ENCODE assay signal across 1 cellular context in the genomic region with DNA sequence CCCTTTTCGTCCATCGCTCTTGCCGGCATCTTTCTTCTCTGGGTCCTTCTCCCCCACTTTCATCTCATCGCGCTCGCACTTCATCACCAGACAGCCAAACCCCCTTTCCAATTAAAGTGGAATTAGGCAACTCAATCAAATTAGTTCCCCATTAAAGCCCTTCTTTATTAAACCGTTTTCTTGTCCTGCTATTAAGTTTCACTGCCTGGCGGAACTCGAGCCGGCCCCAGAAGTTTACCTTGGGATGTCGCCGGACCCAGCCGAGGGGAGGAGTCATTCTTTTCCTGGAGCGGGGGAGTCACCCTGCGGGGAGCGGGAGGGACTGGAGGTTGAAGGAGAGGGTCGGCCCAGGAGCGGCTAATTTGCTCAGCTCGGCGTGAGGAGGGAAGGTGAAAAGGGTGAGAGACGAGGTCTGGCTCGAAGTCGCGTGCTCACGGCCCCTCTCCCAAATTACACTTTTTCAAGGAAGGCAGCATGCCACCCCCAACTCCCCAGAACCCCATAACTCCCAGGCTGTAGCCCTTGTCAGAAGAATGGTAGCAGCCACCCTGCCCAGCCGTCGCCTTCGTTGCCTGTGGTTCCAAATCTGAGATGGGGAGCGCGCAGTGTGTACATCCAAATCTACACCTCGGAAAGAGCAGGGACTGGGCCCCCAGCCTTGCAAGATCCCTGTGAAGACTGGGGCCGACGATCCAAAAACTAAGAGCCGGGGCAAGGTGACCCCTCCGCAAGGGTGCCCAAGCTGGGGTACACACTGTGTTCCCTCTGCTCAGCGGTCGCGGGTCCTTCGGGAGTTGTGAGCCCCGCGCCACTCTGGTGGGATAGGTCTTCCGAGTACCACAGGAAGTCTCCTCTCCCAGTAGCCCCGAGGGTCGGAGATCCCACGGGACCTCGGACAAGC.
TF ChIP-seq lines count a peak whose summit lies in the region.

No MANE protein-coding gene starts in this region.

TF ChIP-seq in HEK293T, 16 proteins besides CTCF, POLR2A, EP300 and RAD21 (continued from another document):
- TF ChIP-seq HDGF (IDR thresholded peaks at IDR 0.05; ENCODE audit: borderline replicate concordance) (no peak), L3MBTL2 (conservative IDR thresholded peaks at IDR 0.05) (no peak), FOXK2 (IDR thresholded peaks at IDR 0.05) (no peak), BHLHE40 (IDR thresholded peaks at IDR 0.05; ENCODE audit: borderline replicate concordance) (no peak), TARDBP (IDR thresholded peaks at IDR 0.05) (no peak), NFRKB (IDR thresholded peaks at IDR 0.05) (no peak), FOXA1 (IDR thresholded peaks at IDR 0.05) (no peak), CTBP1 (IDR thresholded peaks at IDR 0.05; ENCODE audit: borderline replicate concordance) (no peak)
